ENCODE assay signal across 15 cellular contexts in genomic region chr1:39153684-39154083, GRCh38. TPM values are rescaled to one million over a fixed set of nuclear protein-coding genes. Genes with fewer than 3 reads are reported as not detected.
DNase-seq lines count a peak whose midpoint lies in the region; ATAC-seq and TF ChIP-seq lines count a peak whose summit lies in the region.
"Had no signal": no experiment of that assay in that cellular context is flagged by ENCODE, and none has a peak within 500 bp of the region (broad histone marks: within the 10 kb centered on the region; RNA-seq: fewer than 3 reads in every experiment).

No MANE protein-coding gene starts in this region.

- no peak overlapping the region for H3K4me2 ChIP-seq in hepatocyte

- TF ChIP-seq POLR2A in sigmoid colon (IDR thresholded peaks at IDR 0.05): no peak

- no peak overlapping the region for H3K4me3 Mint-ChIP-seq in glutamatergic neuron (ENCODE audit: unreplicated experiment)
- H3K4me3 Mint-ChIP-seq: CD4-positive, alpha-beta T cell had no signal

- WGBS in sigmoid colon, 2 donors: 86 to 88% methylated on average over 2 of the region's 2 CpGs
- WGBS in hepatocyte (ENCODE audit: low lambda C conversion rate, missing lambda C conversion rate): 83% methylated on average over 2 of the region's 2 CpGs

- peaks cover 9% of the 10 kb centered on the region for H3K36me3 ChIP-seq in HUES6 (ENCODE audit: control insufficient read depth, insufficient read depth, low read length)
- H3K36me3 ChIP-seq in WERI-Rb-1: no peaks in the 10 kb centered on the region
- H3K36me3 ChIP-seq in sigmoid colon: no peaks in the 10 kb centered on the region
- H3K36me3 ChIP-seq in hepatocyte (replicated peaks; ENCODE audit: insufficient read depth, low read depth): no peaks in the 10 kb centered on the region

- TF ChIP-seq EP300 in sigmoid colon (IDR thresholded peaks at IDR 0.05): no peak

- H3K27me3 ChIP-seq in HUES6 (ENCODE audit: control insufficient read depth, insufficient read depth, low read length) (no peaks in the 10 kb centered on the region), WERI-Rb-1 (ENCODE audit: insufficient read depth, low read depth, severe bottlenecking) (no peaks in the 10 kb centered on the region), sigmoid colon (no peaks in the 10 kb centered on the region), hepatocyte (no peaks in the 10 kb centered on the region)

- H3K27ac Mint-ChIP-seq in glutamatergic neuron (ENCODE audit: unreplicated experiment): peak overlapping the region; percentile 88
- H3K27ac Mint-ChIP-seq: CD4-positive, alpha-beta T cell had no signal

- H3K27me3 Mint-ChIP-seq in glutamatergic neuron (ENCODE audit: unreplicated experiment): peaks cover 8% of the 10 kb centered on the region
- H3K27me3 Mint-ChIP-seq: CD4-positive, alpha-beta T cell had no signal

- no peaks in the 10 kb centered on the region for H3K36me3 Mint-ChIP-seq in glutamatergic neuron (ENCODE audit: unreplicated experiment)

- H3K9me3 ChIP-seq in HUES6 (ENCODE audit: control insufficient read depth, insufficient read depth, low read depth, low read length) (no peaks in the 10 kb centered on the region), WERI-Rb-1 (ENCODE audit: severe bottlenecking) (no peaks in the 10 kb centered on the region), sigmoid colon (no peaks in the 10 kb centered on the region), hepatocyte (ENCODE audit: low read depth) (no peaks in the 10 kb centered on the region)

- TF ChIP-seq CTCF in WERI-Rb-1 (IDR thresholded peaks at IDR 0.05; ENCODE audit: low read depth, low read length) (no peak), glutamatergic neuron (IDR thresholded peaks at IDR 0.05; ENCODE audit: partially characterized antibody, unreplicated experiment) (no peak), sigmoid colon (IDR thresholded peaks at IDR 0.05) (no peak), hepatocyte (IDR thresholded peaks at IDR 0.05; ENCODE audit: poor library complexity) (no peak)

- H4K20me1 ChIP-seq in hepatocyte (ENCODE audit: insufficient read depth, poor library complexity, severe bottlenecking): peaks cover 4% of the 10 kb centered on the region

- ATAC-seq in HG03565 (IDR thresholded peaks at IDR 0.05; ENCODE audit: unreplicated experiment): no peak

- DNase-seq in WERI-Rb-1: no peak
- no peak for DNase-seq in glutamatergic neuron
- no peak for DNase-seq in sigmoid colon
- no peak for DNase-seq in Ammon's horn (ENCODE audit: low spot score)
- DNase-seq in hepatocyte (ENCODE audit: low spot score): no peak
- DNase-seq in KBM-7: no peak
- DNase-seq: activated effector memory CD4-positive, alpha-beta T cell treated with Interleukin-2 at 50 U/mL for 16 hours; aorta; CD4-positive, alpha-beta T cell; HCEC 1CT; NCI-H2227 treated with DMSO at 0.1 percent for 48 hours; posterior cingulate gyrus had no signal

- intact Hi-C loops in sigmoid colon (cut with DNase I): no loop called here

- in situ Hi-C loops in KBM-7 (cut with MboI; ENCODE audit: low pct_unique_long_range_greater_than_20kb, low sequenced_read_pairs): no loop called here

- peaks cover 4% of the 10 kb centered on the region for H3K9me3 Mint-ChIP-seq in glutamatergic neuron (ENCODE audit: unreplicated experiment)
- H3K9me3 Mint-ChIP-seq: CD4-positive, alpha-beta T cell had no signal

- H3K4me3 ChIP-seq in HUES6 (ENCODE audit: low read depth, low read length) (no peak overlapping the region), WERI-Rb-1 (ENCODE audit: low read depth, low read length) (no peak overlapping the region), sigmoid colon (no peak overlapping the region), hepatocyte (no peak overlapping the region)

- H3K27ac ChIP-seq in HUES6 (ENCODE audit: low read depth, low read length) (peak overlapping the region; percentile 61; the same call in 1 of the 2 replicates), WERI-Rb-1 (peak overlapping the region; percentile 27; the same call in 1 of the 2 replicates), sigmoid colon (peak overlapping the region; percentile 76 to 81 (median 80)), hepatocyte (no peak overlapping the region)
- H3K27ac ChIP-seq: VCaP had no signal

- H3K79me2 ChIP-seq in hepatocyte: peaks cover 73% of the 10 kb centered on the region

- no peaks in the 10 kb centered on the region for H3K9me2 ChIP-seq in hepatocyte (replicated peaks; ENCODE audit: insufficient read depth)

- peaks cover 41% of the 10 kb centered on the region for H3K4me1 Mint-ChIP-seq in glutamatergic neuron (ENCODE audit: low read depth, unreplicated experiment)

- no peak overlapping the region for H2AFZ ChIP-seq in hepatocyte

- peaks cover 74% of the 10 kb centered on the region for H3K4me1 ChIP-seq in HUES6 (ENCODE audit: control insufficient read depth, insufficient read depth, low read length)
- peaks cover 0 to 92% (median 80%) of the 10 kb centered on the region in 4 donors for H3K4me1 ChIP-seq in sigmoid colon
- H3K4me1 ChIP-seq in hepatocyte (ENCODE audit: insufficient read depth): peaks cover 22% of the 10 kb centered on the region

- H3K9ac ChIP-seq in HUES6 (ENCODE audit: low read length): no peak overlapping the region

RNA-seq across cellular contexts. Expression of gene MACF1, which starts 50.8 kb away (rescaled TPM):
- total RNA-seq in glutamatergic neuron (ENCODE audit: unreplicated experiment) (657 TPM), sigmoid colon (100 to 1,000 TPM; 292 to 657 (median 428) TPM), hepatocyte (136 TPM in 2 replicates)
- polyA plus RNA-seq in sigmoid colon (10 to 100 TPM; 16.0 to 74.1 (median 18.0) TPM), hepatocyte (47.1 and 60.1 TPM in 2 replicates)
